Comparison of ENCODE assay signal across 8 cellular contexts in the genomic region with DNA sequence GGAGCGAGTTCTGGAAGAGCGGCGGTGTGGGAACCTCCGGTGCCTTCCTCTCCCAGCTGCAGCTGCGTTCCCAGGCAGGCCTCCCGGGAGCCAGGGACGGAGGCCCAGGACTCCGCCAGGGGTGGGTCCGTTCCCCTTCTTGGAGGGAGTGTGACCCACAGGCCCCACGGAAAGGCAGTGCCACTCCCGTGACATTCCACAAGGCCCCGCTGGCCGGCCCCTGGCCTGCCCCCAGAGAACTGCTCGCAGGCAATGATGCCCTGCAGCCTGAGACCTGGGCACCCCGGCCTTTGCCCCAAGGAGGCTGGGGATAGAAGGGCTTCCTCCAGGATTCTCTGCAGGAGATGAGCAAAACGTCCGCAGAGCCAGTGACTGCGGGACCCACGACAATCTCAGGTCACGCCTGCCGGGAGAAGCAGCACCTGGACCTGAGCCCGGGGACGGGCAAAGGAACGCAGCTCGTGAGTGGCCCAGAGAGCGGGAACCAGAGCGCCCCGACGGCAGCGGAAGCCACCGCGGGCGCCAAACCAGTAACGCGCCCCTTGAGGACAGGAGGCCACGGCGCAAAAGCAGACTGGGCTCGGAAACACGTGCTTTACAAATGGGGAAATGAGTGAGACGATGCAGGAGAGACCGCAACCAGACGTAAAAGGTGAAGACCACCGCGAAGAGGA. TPM values are rescaled to one million over a fixed set of nuclear protein-coding genes. Genes with fewer than 3 reads are reported as not detected.
DNase-seq lines count a peak whose midpoint lies in the region; ATAC-seq and TF ChIP-seq lines count a peak whose summit lies in the region.
"Had no signal": no experiment of that assay in that cellular context is flagged by ENCODE, and none has a peak within 500 bp of the region (broad histone marks: within the 10 kb centered on the region; RNA-seq: fewer than 3 reads in every experiment).

No MANE protein-coding gene starts in this region.

- H3K79me2 ChIP-seq in SK-N-SH (ENCODE audit: insufficient read depth) = no peaks in the 10 kb centered on the region

- DNase-seq in RWPE1 (ENCODE audit: low spot score) (peak; percentile 70), testis (peak; percentile 56), cerebellar nuclear complex (lab: John Stamatoyannopoulos, UW) (no peak), NCI-H1048 (lab: John Stamatoyannopoulos, UW) (no peak), SK-N-SH (no peak)
- peak; percentile 20 for DNase-seq in activated naive CD8-positive, alpha-beta T cell treated with anti-CD3 and anti-CD28 coated beads, Interleukin-2, amount 50 U/mL, for 24 hours

- H3K36me3 Mint-ChIP-seq in activated naive CD8-positive, alpha-beta T cell treated with anti-CD3 and anti-CD28 coated beads, Interleukin-2, amount 50 U/mL, for 24 hours (ENCODE audit: low read depth) = no peaks in the 10 kb centered on the region

- TF ChIP-seq CTCF in RWPE1 (conservative IDR thresholded peaks at IDR 0.05; ENCODE audit: low read depth) = peak; percentile 91
- peak in 2 of 3 experiments; percentile 17 to 29 for TF ChIP-seq CTCF in testis (IDR thresholded peaks at IDR 0.05)
- TF ChIP-seq CTCF in SK-N-SH (IDR thresholded peaks at IDR 0.05) = no peak

- no peak for ATAC-seq in activated naive CD8-positive, alpha-beta T cell treated with anti-CD3 and anti-CD28 coated beads, Interleukin-2, amount 50 U/mL, for 24 hours

- H3K27ac Mint-ChIP-seq in activated naive CD8-positive, alpha-beta T cell treated with anti-CD3 and anti-CD28 coated beads, Interleukin-2, amount 50 U/mL, for 24 hours = peak overlapping the region; percentile 39

- TF ChIP-seq EP300 in SK-N-SH (IDR thresholded peaks at IDR 0.05; ENCODE audit: borderline replicate concordance in 1 of 2, low read depth in 1 of 2, low read length in 1 of 2) = no peak

- peaks cover 2% of the 10 kb centered on the region for H3K4me1 Mint-ChIP-seq in activated naive CD8-positive, alpha-beta T cell treated with anti-CD3 and anti-CD28 coated beads, Interleukin-2, amount 50 U/mL, for 24 hours

- no peaks in the 10 kb centered on the region for H4K20me1 ChIP-seq in SK-N-SH (ENCODE audit: insufficient read depth)

- H3K9me2 ChIP-seq in SK-N-SH = no peaks in the 10 kb centered on the region

- H3K4me3 ChIP-seq in mononuclear cell (ENCODE audit: low read length) = peak overlapping the region; percentile 21
- peak overlapping the region; percentile 49 to 59 for H3K4me3 ChIP-seq in testis
- no peak overlapping the region for H3K4me3 ChIP-seq in SK-N-SH (ENCODE audit: low read depth in 2 of 2, low read length in 1 of 2)

- H3K9me3 ChIP-seq in mononuclear cell (ENCODE audit: low read depth, low read length) (no peaks in the 10 kb centered on the region), testis (no peaks in the 10 kb centered on the region), SK-N-SH (no peaks in the 10 kb centered on the region)

- no peaks in the 10 kb centered on the region for H3F3A ChIP-seq in SK-N-SH (replicated peaks; ENCODE audit: insufficient read depth)

- H3K27ac ChIP-seq in RWPE1 (peak overlapping the region; percentile 55), testis (no peak overlapping the region), SK-N-SH (ENCODE audit: low read depth in 2 of 2, low read length in 1 of 2) (no peak overlapping the region)

- TF ChIP-seq POLR2A in testis (IDR thresholded peaks at IDR 0.05) = no peak

- CTCF ChIA-PET in RWPE1 (lab: Yijun Ruan, JAX) = interaction anchor here (0.6 to 1.3 kb wide), 6 partner anchors 10 to 1443 kb away, joined by 3 to 4 read pairs (median 3); no protein-coding TSS in a partner anchor
- CTCF ChIA-PET in SK-N-SH (lab: Yijun Ruan, JAX) = interaction anchor here (1.5 to 3.0 kb wide), 2 partner anchors 13 to 130 kb away, joined by 3 to 9 read pairs; no protein-coding TSS in a partner anchor

- H3K27me3 Mint-ChIP-seq in activated naive CD8-positive, alpha-beta T cell treated with anti-CD3 and anti-CD28 coated beads, Interleukin-2, amount 50 U/mL, for 24 hours = peaks cover 15% of the 10 kb centered on the region

- H3K36me3 ChIP-seq in testis (ENCODE audit: low read depth, missing control alignments) (no peaks in the 10 kb centered on the region), SK-N-SH (replicated peaks in 1 of 2; ENCODE audit: control insufficient read depth in 1 of 2, insufficient read depth in 2 of 2, low read length in 1 of 2) (no peaks in the 10 kb centered on the region)

- H3K27me3 ChIP-seq in mononuclear cell (ENCODE audit: insufficient read depth, low read length) (peaks cover 3% of the 10 kb centered on the region), testis (no peaks in the 10 kb centered on the region), SK-N-SH (ENCODE audit: insufficient read depth) (peaks cover 71% of the 10 kb centered on the region)

- H3K4me2 ChIP-seq in SK-N-SH = no peak overlapping the region

- peak overlapping the region; percentile 33 for H3K4me3 Mint-ChIP-seq in activated naive CD8-positive, alpha-beta T cell treated with anti-CD3 and anti-CD28 coated beads, Interleukin-2, amount 50 U/mL, for 24 hours

- 43 to 51% methylated on average over 25 to 44 of the region's 44 CpGs for WGBS in testis, 2 donors
- 72% methylated on average over 35 of the region's 44 CpGs for WGBS in SK-N-SH (ENCODE audit: low lambda C conversion rate)

- intact Hi-C loops in testis (cut with DNase I; ENCODE audit: low total_unique reads) = no loop called here

- H3K9ac ChIP-seq in SK-N-SH = no peak overlapping the region

- POLR2A ChIA-PET in RWPE1 (lab: Yijun Ruan, JAX; ENCODE audit: low non-redundant PET) (interaction anchor here (0.7 kb wide), 1 partner anchor 169 kb away, joined by 3 read pairs; a partner anchor contains a TSS), SK-N-SH (lab: Yijun Ruan, JAX) (no interaction called here)

- no peaks in the 10 kb centered on the region for H3K4me1 ChIP-seq in mononuclear cell (ENCODE audit: insufficient read depth, low read length)
- no peaks in the 10 kb centered on the region for H3K4me1 ChIP-seq in testis
- H3K4me1 ChIP-seq in SK-N-SH (ENCODE audit: control insufficient read depth in 1 of 2, insufficient read depth in 2 of 2, low read depth in 1 of 2, low read length in 1 of 2) = no peaks in the 10 kb centered on the region

- no peaks in the 10 kb centered on the region for H3K9me3 Mint-ChIP-seq in activated naive CD8-positive, alpha-beta T cell treated with anti-CD3 and anti-CD28 coated beads, Interleukin-2, amount 50 U/mL, for 24 hours

- no peak overlapping the region for H2AFZ ChIP-seq in SK-N-SH (ENCODE audit: low read depth)

- TF ChIP-seq RAD21 in SK-N-SH (IDR thresholded peaks at IDR 0.05; ENCODE audit: low read length) = no peak

TF ChIP-seq in SK-N-SH, 30 proteins besides CTCF, POLR2A, EP300 and RAD21 (continues in another document):
- TF ChIP-seq EZH2phosphoT487 (IDR thresholded peaks at IDR 0.05; ENCODE audit: borderline replicate concordance, low read depth) = no peak
- TF ChIP-seq, protein P1, sequence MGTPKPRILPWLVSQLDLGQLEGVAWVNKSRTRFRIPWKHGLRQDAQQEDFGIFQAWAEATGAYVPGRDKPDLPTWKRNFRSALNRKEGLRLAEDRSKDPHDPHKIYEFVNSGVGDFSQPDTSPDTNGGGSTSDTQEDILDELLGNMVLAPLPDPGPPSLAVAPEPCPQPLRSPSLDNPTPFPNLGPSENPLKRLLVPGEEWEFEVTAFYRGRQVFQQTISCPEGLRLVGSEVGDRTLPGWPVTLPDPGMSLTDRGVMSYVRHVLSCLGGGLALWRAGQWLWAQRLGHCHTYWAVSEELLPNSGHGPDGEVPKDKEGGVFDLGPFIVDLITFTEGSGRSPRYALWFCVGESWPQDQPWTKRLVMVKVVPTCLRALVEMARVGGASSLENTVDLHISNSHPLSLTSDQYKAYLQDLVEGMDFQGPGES (IDR thresholded peaks at IDR 0.05; ENCODE audit: low read depth, low read length) = no peak
- TF ChIP-seq, protein P2, sequence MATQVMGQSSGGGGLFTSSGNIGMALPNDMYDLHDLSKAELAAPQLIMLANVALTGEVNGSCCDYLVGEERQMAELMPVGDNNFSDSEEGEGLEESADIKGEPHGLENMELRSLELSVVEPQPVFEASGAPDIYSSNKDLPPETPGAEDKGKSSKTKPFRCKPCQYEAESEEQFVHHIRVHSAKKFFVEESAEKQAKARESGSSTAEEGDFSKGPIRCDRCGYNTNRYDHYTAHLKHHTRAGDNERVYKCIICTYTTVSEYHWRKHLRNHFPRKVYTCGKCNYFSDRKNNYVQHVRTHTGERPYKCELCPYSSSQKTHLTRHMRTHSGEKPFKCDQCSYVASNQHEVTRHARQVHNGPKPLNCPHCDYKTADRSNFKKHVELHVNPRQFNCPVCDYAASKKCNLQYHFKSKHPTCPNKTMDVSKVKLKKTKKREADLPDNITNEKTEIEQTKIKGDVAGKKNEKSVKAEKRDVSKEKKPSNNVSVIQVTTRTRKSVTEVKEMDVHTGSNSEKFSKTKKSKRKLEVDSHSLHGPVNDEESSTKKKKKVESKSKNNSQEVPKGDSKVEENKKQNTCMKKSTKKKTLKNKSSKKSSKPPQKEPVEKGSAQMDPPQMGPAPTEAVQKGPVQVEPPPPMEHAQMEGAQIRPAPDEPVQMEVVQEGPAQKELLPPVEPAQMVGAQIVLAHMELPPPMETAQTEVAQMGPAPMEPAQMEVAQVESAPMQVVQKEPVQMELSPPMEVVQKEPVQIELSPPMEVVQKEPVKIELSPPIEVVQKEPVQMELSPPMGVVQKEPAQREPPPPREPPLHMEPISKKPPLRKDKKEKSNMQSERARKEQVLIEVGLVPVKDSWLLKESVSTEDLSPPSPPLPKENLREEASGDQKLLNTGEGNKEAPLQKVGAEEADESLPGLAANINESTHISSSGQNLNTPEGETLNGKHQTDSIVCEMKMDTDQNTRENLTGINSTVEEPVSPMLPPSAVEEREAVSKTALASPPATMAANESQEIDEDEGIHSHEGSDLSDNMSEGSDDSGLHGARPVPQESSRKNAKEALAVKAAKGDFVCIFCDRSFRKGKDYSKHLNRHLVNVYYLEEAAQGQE (IDR thresholded peaks at IDR 0.05; ENCODE audit: low read depth, low read length) = no peak
- no peak for TF ChIP-seq CHD2 (IDR thresholded peaks at IDR 0.05; ENCODE audit: low read length, partially characterized antibody)
- TF ChIP-seq TCF12 (IDR thresholded peaks at IDR 0.05) = no peak
- TF ChIP-seq NRF1 (IDR thresholded peaks at IDR 0.05; ENCODE audit: low read depth, low read length) = no peak
- TF ChIP-seq SIN3A (IDR thresholded peaks at IDR 0.05; ENCODE audit: borderline replicate concordance, low read depth, low read length) = no peak
- TF ChIP-seq YY1 (IDR thresholded peaks at IDR 0.05; ENCODE audit: low read depth) = no peak
- TF ChIP-seq FOSL2 (IDR thresholded peaks at IDR 0.05; ENCODE audit: borderline replicate concordance, low read depth) = no peak
- no peak for TF ChIP-seq JUND (IDR thresholded peaks at IDR 0.05)

RNA-seq across cellular contexts. Expression of a gene that starts 9.3 kb away (rescaled TPM):
- total RNA-seq in mononuclear cell = not detected
- total RNA-seq in testis = 10 to 100 TPM; 34.0 to 53.0 TPM
- polyA plus RNA-seq in testis (ENCODE audit: insufficient read depth, low read depth, low replicate concordance) = 35.1 TPM
- polyA plus RNA-seq in SK-N-SH (2012; rRNA removed) = not detected in 2 replicates
- not detected in 2 replicates for polyA plus RNA-seq in SK-N-SH (2012; cell fraction: cytosol; rRNA removed)
- not detected in 2 replicates for polyA plus RNA-seq in SK-N-SH (2012; cell fraction: nucleus; rRNA removed)
- total RNA-seq: T-helper 2 cell treated with Interferon-gamma antibody and Interleukin-4, amounts not matched to agents 100 ng/mL and 5 ng/mL, for 36 hours had no signal

RNA-seq across cellular contexts. Expression of a gene that starts 36.1 kb away (rescaled TPM):
- total RNA-seq in mononuclear cell = 5.6 TPM
- total RNA-seq in testis = 10 to 100 TPM in 1 of 2 donors, 1 to 10 TPM in 1; 5.6 to 11.2 TPM
- 4.0 TPM for polyA plus RNA-seq in testis (ENCODE audit: insufficient read depth, low read depth, low replicate concordance)
- polyA plus RNA-seq in SK-N-SH (2012; rRNA removed) = 0.45 and 0.51 TPM in 2 replicates
- 0.22 and 0.30 TPM in 2 replicates for polyA plus RNA-seq in SK-N-SH (2012; cell fraction: cytosol; rRNA removed)
- polyA plus RNA-seq in SK-N-SH (2012; cell fraction: nucleus; rRNA removed) = 1.1 and 1.7 TPM in 2 replicates

Comparison
In these comparisons a context has a peak if more than half of its experiments do, and no peak if none do; other contexts are left out.
1. DNase-seq: peak in RWPE1 (single experiment), activated naive CD8-positive, alpha-beta T cell treated with anti-CD3 and anti-CD28 coated beads, Interleukin-2, amount 50 U/mL, for 24 hours (single experiment) and testis (single experiment); none in cerebellar nuclear complex (0 of 2), NCI-H1048 (single experiment) and SK-N-SH (single experiment).
2. H3K4me3 ChIP-seq: peak in mononuclear cell (single experiment) and testis (2 of 2); none in SK-N-SH (0 of 2).
3. RNA of a gene that starts 9.3 kb away (total RNA-seq): 34.0 to 53.0 TPM in testis; not detected in mononuclear cell (single experiment); every median in the first group is over 10 times any median in the second.